Comparison of ENCODE assay signal across 28 cellular contexts in the genomic region with DNA sequence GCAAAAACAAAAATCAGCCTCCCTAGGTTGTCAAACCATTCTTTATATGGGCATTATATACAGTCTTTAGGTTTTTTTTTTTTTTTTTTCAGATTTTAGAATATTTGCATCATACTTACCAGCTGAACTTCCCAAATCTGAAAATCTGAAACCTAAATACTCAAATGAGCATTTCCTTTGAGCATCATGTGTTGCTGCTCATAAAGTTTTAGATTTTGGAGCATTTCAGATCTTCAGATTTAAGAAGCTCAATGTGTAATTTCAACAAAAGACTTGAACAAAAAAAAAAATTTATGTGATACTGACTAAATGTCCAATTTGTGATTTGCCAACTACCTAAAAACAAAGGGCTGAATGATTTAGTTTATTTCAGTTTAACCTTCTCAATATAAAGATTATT. TPM values are rescaled to one million over a fixed set of nuclear protein-coding genes. Genes with fewer than 3 reads are reported as not detected.
"Had no signal": no experiment of that assay in that cellular context is flagged by ENCODE, and none has a peak within 500 bp of the region (broad histone marks: within the 10 kb centered on the region; RNA-seq: fewer than 3 reads in every experiment).

No MANE protein-coding gene starts in this region.

- H3K27me3 ChIP-seq: colonic mucosa, dorsolateral prefrontal cortex, esophagus muscularis mucosa, gastrocnemius medialis, ovary, right atrium auricular region, tibial artery had no signal

- DNase-seq: activated CD4-positive, alpha-beta T cell treated with anti-CD3 and anti-CD28 coated beads for 36 hours; activated CD4-positive, alpha-beta T cell treated with anti-CD3 and anti-CD28 coated beads, Interleukin-2, amount 50 U/mL, for 48 hours; activated CD8-positive, alpha-beta memory T cell treated with anti-CD3 and anti-CD28 coated beads, Interleukin-2, amount 50 U/mL, for 48 hours; activated naive CD4-positive, alpha-beta T cell; activated naive CD8-positive, alpha-beta T cell treated with anti-CD3 and anti-CD28 coated beads for 36 hours; activated T-cell treated with anti-CD3 and anti-CD28 coated beads, Interleukin-2, amount 50 U/mL, for 4 hours; colonic mucosa; dorsolateral prefrontal cortex; gastrocnemius medialis; hippocampal formation; left ventricle myocardium superior; mammary epithelial cell; midbrain; ovary; psoas muscle; stimulated activated CD4-positive, alpha-beta T cell treated with anti-CD3 and anti-CD28 coated beads, Interleukin-12 subunit alpha, Interleukin-12 subunit beta, amount 100 ng/mL, for 4 hours; stimulated activated CD4-positive, alpha-beta T cell treated with anti-CD3 and anti-CD28 coated beads, Interleukin-4, amount 100 ng/mL, for 4 hours; stimulated activated naive CD8-positive, alpha-beta T cell treated with anti-CD3 and anti-CD28 coated beads, Interleukin-15, amount 100 ng/mL, for 72 hours; tibial artery had no signal

- H3K4me3 ChIP-seq: colonic mucosa, dorsolateral prefrontal cortex, esophagus muscularis mucosa, gastrocnemius medialis, ovary, psoas muscle, right atrium auricular region, tibial artery had no signal

- H3K27me3 Mint-ChIP-seq: activated CD4-positive, alpha-beta T cell treated with anti-CD3 and anti-CD28 coated beads for 36 hours; activated naive CD8-positive, alpha-beta T cell treated with anti-CD3 and anti-CD28 coated beads for 36 hours; central memory CD8-positive, alpha-beta T cell; natural killer cell treated with Interleukin-12 subunit alpha and Interleukin-12 subunit beta and Interleukin-15 and Interleukin-18, amount 100 ng/mL, for 72 hours; stimulated activated naive CD8-positive, alpha-beta T cell treated with anti-CD3 and anti-CD28 coated beads, Interleukin-15, amount 100 ng/mL, for 72 hours had no signal

- H3K9me3 Mint-ChIP-seq: activated naive CD8-positive, alpha-beta T cell treated with anti-CD3 and anti-CD28 coated beads for 36 hours; activated T-cell treated with anti-CD3 and anti-CD28 coated beads, Interleukin-2, amount 50 U/mL, for 4 hours; activated T-helper 2 cell treated with anti-CD3 and anti-CD28 coated beads, Interferon-gamma antibody, Interleukin-2, Interleukin-4, amounts not matched to agents 10 μg/mL and 5 μg/mL and 100 μg/mL, durations not matched to agents 14 hours and 24 hours and 36 hours; central memory CD8-positive, alpha-beta T cell; natural killer cell treated with Interleukin-12 subunit alpha and Interleukin-12 subunit beta and Interleukin-15 and Interleukin-18, amount 100 ng/mL, for 72 hours; stimulated activated naive CD8-positive, alpha-beta T cell treated with anti-CD3 and anti-CD28 coated beads, Interleukin-15, amount 100 ng/mL, for 72 hours; WTC11 had no signal

- H3K36me3 ChIP-seq: colonic mucosa, ovary had no signal

- H3K27ac Mint-ChIP-seq: activated T-helper 2 cell treated with anti-CD3 and anti-CD28 coated beads, Interferon-gamma antibody, Interleukin-2, Interleukin-4, amounts not matched to agents 10 μg/mL and 5 μg/mL and 100 μg/mL, durations not matched to agents 14 hours and 24 hours and 36 hours; WTC11 had no signal

- H3K4me1 ChIP-seq: psoas muscle had no signal

- FAIRE-seq: astrocyte, TTC549 had no signal

- H3K9me3 ChIP-seq: colonic mucosa, esophagus muscularis mucosa, gastrocnemius medialis, ovary, psoas muscle, right atrium auricular region, tibial artery had no signal

- ATAC-seq: activated CD4-positive, alpha-beta T cell treated with anti-CD3 and anti-CD28 coated beads for 36 hours; activated T-cell treated with anti-CD3 and anti-CD28 coated beads, Interleukin-2, amount 50 U/mL, for 4 hours; gastrocnemius medialis; natural killer cell treated with Interleukin-12 subunit alpha and Interleukin-12 subunit beta and Interleukin-15 and Interleukin-18, amount 100 ng/mL, for 72 hours; psoas muscle; stimulated activated naive CD8-positive, alpha-beta T cell treated with anti-CD3 and anti-CD28 coated beads, Interleukin-15, amount 100 ng/mL, for 72 hours; WTC11 had no signal

- H3K4me3 Mint-ChIP-seq: activated CD4-positive, alpha-beta T cell treated with anti-CD3 and anti-CD28 coated beads for 36 hours; activated naive CD8-positive, alpha-beta T cell treated with anti-CD3 and anti-CD28 coated beads for 36 hours; activated T-cell treated with anti-CD3 and anti-CD28 coated beads, Interleukin-2, amount 50 U/mL, for 4 hours; central memory CD8-positive, alpha-beta T cell; natural killer cell treated with Interleukin-12 subunit alpha and Interleukin-12 subunit beta and Interleukin-15 and Interleukin-18, amount 100 ng/mL, for 72 hours; stimulated activated naive CD8-positive, alpha-beta T cell treated with anti-CD3 and anti-CD28 coated beads, Interleukin-15, amount 100 ng/mL, for 72 hours; WTC11 had no signal

- H3K27ac ChIP-seq: colonic mucosa, dorsolateral prefrontal cortex, esophagus muscularis mucosa, gastrocnemius medialis, ovary, psoas muscle, right atrium auricular region, tibial artery had no signal

RNA-seq across cellular contexts. Expression of a gene that starts 53.7 kb away (rescaled TPM):
- total RNA-seq: activated CD4-positive, alpha-beta T cell treated with anti-CD3 and anti-CD28 coated beads for 36 hours; activated naive CD8-positive, alpha-beta T cell treated with anti-CD3 and anti-CD28 coated beads for 36 hours; activated T-helper 2 cell treated with anti-CD3 and anti-CD28 coated beads, Interferon-gamma antibody, Interleukin-2, Interleukin-4, amounts not matched to agents 10 μg/mL and 5 μg/mL and 100 μg/mL, durations not matched to agents 14 hours and 24 hours and 36 hours; left ventricle myocardium superior; mammary epithelial cell; natural killer cell treated with Interleukin-12 subunit alpha and Interleukin-12 subunit beta and Interleukin-15 and Interleukin-18, amount 100 ng/mL, for 72 hours had no signal
- polyA plus RNA-seq: mammary epithelial cell, psoas muscle, urinary bladder had no signal
